In genomic region chr2:85259865-85260264, GRCh38 we compare ENCODE assay signal across 15 cellular contexts.
DNase-seq lines count a peak whose midpoint lies in the region; ATAC-seq and TF ChIP-seq lines count a peak whose summit lies in the region.
"Had no signal": no experiment of that assay in that cellular context is flagged by ENCODE, and none has a peak within 500 bp of the region (broad histone marks: within the 10 kb centered on the region; RNA-seq: fewer than 3 reads in every experiment).

No MANE protein-coding gene starts in this region.

- H3K4me3 Mint-ChIP-seq in Caco-2 (ENCODE audit: unreplicated experiment): peak overlapping the region; percentile 66
- H3K4me3 Mint-ChIP-seq: activated naive CD8-positive, alpha-beta T cell; stimulated activated naive CD8-positive, alpha-beta T cell treated with anti-CD3 and anti-CD28 coated beads, Interleukin-15, Interleukin-2, amounts not matched to agents 100 ng/mL and 50 ng/mL, for 24 hours had no signal

- POLR2A ChIA-PET in Caco-2 (lab: Charles Lee): no interaction called here

- H3K4me1 Mint-ChIP-seq in Caco-2 (ENCODE audit: low read depth, unreplicated experiment): peaks cover 85% of the 10 kb centered on the region

- no peak overlapping the region for H2AFZ ChIP-seq in hepatocyte

- ATAC-seq in HG03442 (IDR thresholded peaks at IDR 0.05; ENCODE audit: unreplicated experiment) (no peak), HG03097 (IDR thresholded peaks at IDR 0.05; ENCODE audit: low FRiP score, unreplicated experiment) (no peak)
- ATAC-seq: activated CD4-positive, CD25-positive, alpha-beta regulatory T cell treated with anti-CD3 and anti-CD28 coated beads, Interleukin-2, amount 50 U/mL, for 24 hours; left lobe of liver had no signal

- H3K36me3 ChIP-seq in Caco-2 (ENCODE audit: control insufficient read depth, insufficient read depth, low read length): no peaks in the 10 kb centered on the region
- no peaks in the 10 kb centered on the region for H3K36me3 ChIP-seq in SJSA1
- no peaks in the 10 kb centered on the region for H3K36me3 ChIP-seq in hepatocyte (replicated peaks; ENCODE audit: insufficient read depth, low read depth)
- no peaks in the 10 kb centered on the region for H3K36me3 ChIP-seq in skeletal muscle tissue (ENCODE audit: control insufficient read depth in 3 of 3, insufficient read depth in 3 of 3, low read length in 3 of 3)

- BruUV-seq in Caco-2 (replicated peaks; lab: Mats Ljungman, UMichigan): no TSS peak

- no peak for DNase-seq in Caco-2
- DNase-seq in SJSA1 (ENCODE audit: low read depth in 1 of 2, low spot score in 2 of 2): no peak
- no peak for DNase-seq in hepatocyte (ENCODE audit: low spot score)
- DNase-seq in AG08395 (ENCODE audit: low spot score): no peak
- no peak for DNase-seq in GM10266 (ENCODE audit: extremely low spot score)
- DNase-seq: cerebellar nuclear complex, nephron progenitor cell, SW 1271 had no signal

- H3K36me3 Mint-ChIP-seq in Caco-2 (ENCODE audit: insufficient read depth, unreplicated experiment): peaks cover 43% of the 10 kb centered on the region
- H3K36me3 Mint-ChIP-seq: activated naive CD8-positive, alpha-beta T cell had no signal

- H3K9me3 ChIP-seq in Caco-2 (no peaks in the 10 kb centered on the region), SJSA1 (replicated peaks) (no peaks in the 10 kb centered on the region), hepatocyte (ENCODE audit: low read depth) (no peaks in the 10 kb centered on the region), skeletal muscle tissue (ENCODE audit: control insufficient read depth in 3 of 3, low read length in 3 of 3) (no peaks in the 10 kb centered on the region)

- peaks cover 59% of the 10 kb centered on the region for H3K79me2 ChIP-seq in hepatocyte

- H3K9me2 ChIP-seq in hepatocyte (replicated peaks; ENCODE audit: insufficient read depth): no peaks in the 10 kb centered on the region

- H3K4me3 ChIP-seq in Caco-2 (ENCODE audit: low read depth, low read length) (no peak overlapping the region), SJSA1 (no peak overlapping the region), hepatocyte (no peak overlapping the region), skeletal muscle tissue (ENCODE audit: low read length in 3 of 3) (no peak overlapping the region)

- H3K4me1 ChIP-seq in Caco-2: peaks cover 77% of the 10 kb centered on the region
- peaks cover 64% of the 10 kb centered on the region for H3K4me1 ChIP-seq in SJSA1 (replicated peaks)
- peaks cover 55% of the 10 kb centered on the region for H3K4me1 ChIP-seq in hepatocyte (ENCODE audit: insufficient read depth)
- peaks cover 46 to 48% (median 46%) of the 10 kb centered on the region in 3 donors for H3K4me1 ChIP-seq in skeletal muscle tissue (ENCODE audit: control insufficient read depth in 3 of 3, insufficient read depth in 3 of 3, low read length in 3 of 3)

- CTCF ChIA-PET in Caco-2 (lab: Charles Lee): interaction anchor here (1.7 kb wide), 1 partner anchor 25 kb away, joined by 5 read pairs; no protein-coding TSS in a partner anchor

- no peaks in the 10 kb centered on the region for H4K20me1 ChIP-seq in hepatocyte (ENCODE audit: insufficient read depth, poor library complexity, severe bottlenecking)

- H3K27ac ChIP-seq in SJSA1: peak overlapping the region; percentile 51
- peak overlapping the region; percentile 66 for H3K27ac ChIP-seq in hepatocyte
- H3K27ac ChIP-seq in skeletal muscle tissue (ENCODE audit: low read depth, low read length): peak overlapping the region; percentile 30

- H3K4me2 ChIP-seq in hepatocyte: peak overlapping the region; percentile 51

- H3K27ac Mint-ChIP-seq in Caco-2 (ENCODE audit: unreplicated experiment): peak overlapping the region; percentile 98
- H3K27ac Mint-ChIP-seq: activated naive CD8-positive, alpha-beta T cell; stimulated activated naive CD8-positive, alpha-beta T cell treated with anti-CD3 and anti-CD28 coated beads, Interleukin-15, Interleukin-2, amounts not matched to agents 100 ng/mL and 50 ng/mL, for 24 hours had no signal

- no peaks in the 10 kb centered on the region for H3K9me3 Mint-ChIP-seq in Caco-2 (ENCODE audit: unreplicated experiment)
- H3K9me3 Mint-ChIP-seq: nephron progenitor cell; stimulated activated naive CD8-positive, alpha-beta T cell treated with anti-CD3 and anti-CD28 coated beads, Interleukin-15, Interleukin-2, amounts not matched to agents 100 ng/mL and 50 ng/mL, for 24 hours had no signal

- TF ChIP-seq CTCF in Caco-2 (IDR thresholded peaks at IDR 0.05; ENCODE audit: insufficient read depth in 1 of 2, low read depth in 1 of 2, low read length in 1 of 2, severe bottlenecking in 1 of 2, unreplicated experiment in 1 of 2) (no peak), hepatocyte (IDR thresholded peaks at IDR 0.05; ENCODE audit: poor library complexity) (no peak), GM10266 (IDR thresholded peaks at IDR 0.05; ENCODE audit: control insufficient read depth, insufficient read depth, low read depth, missing control alignments) (no peak)

- H3K27me3 Mint-ChIP-seq in Caco-2 (ENCODE audit: insufficient read depth, unreplicated experiment): no peaks in the 10 kb centered on the region
- H3K27me3 Mint-ChIP-seq: activated naive CD8-positive, alpha-beta T cell; stimulated activated naive CD8-positive, alpha-beta T cell treated with anti-CD3 and anti-CD28 coated beads, Interleukin-15, Interleukin-2, amounts not matched to agents 100 ng/mL and 50 ng/mL, for 24 hours had no signal

- intact Hi-C loops in Caco-2 (cut with micrococcal nuclease; ENCODE audit: unreplicated experiment): loop anchor here (1.0 to 2.0 kb wide), 2 partner anchors 65 to 70 kb away; no protein-coding TSS in a partner anchor

- WGBS in hepatocyte (ENCODE audit: low lambda C conversion rate, missing lambda C conversion rate): 84% methylated on average over 3 of the region's 3 CpGs

- H3K27me3 ChIP-seq in Caco-2 (replicated peaks; ENCODE audit: control insufficient read depth, insufficient read depth, low read length): no peaks in the 10 kb centered on the region
- H3K27me3 ChIP-seq in SJSA1 (replicated peaks): no peaks in the 10 kb centered on the region
- no peaks in the 10 kb centered on the region for H3K27me3 ChIP-seq in hepatocyte
- no peaks in the 10 kb centered on the region for H3K27me3 ChIP-seq in skeletal muscle tissue (ENCODE audit: control insufficient read depth in 3 of 3, insufficient read depth in 3 of 3, low read length in 3 of 3)

- H3K9ac ChIP-seq in skeletal muscle tissue (ENCODE audit: low read depth in 1 of 3, low read length in 3 of 3): no peak overlapping the region
